ENCODE assay signal across 22 cellular contexts in genomic region chr4:163447481-163447880, GRCh38. TPM values are rescaled to one million over a fixed set of nuclear protein-coding genes. Genes with fewer than 3 reads are reported as not detected.
DNase-seq lines count a peak whose midpoint lies in the region; FAIRE-seq and TF ChIP-seq lines count a peak whose summit lies in the region.
"Had no signal": no experiment of that assay in that cellular context is flagged by ENCODE, and none has a peak within 500 bp of the region (broad histone marks: within the 10 kb centered on the region; RNA-seq: fewer than 3 reads in every experiment).

No MANE protein-coding gene starts in this region.

- H3K27ac ChIP-seq in SK-N-MC (peak overlapping the region; percentile 42; the same call in 1 of the 2 replicates), kidney (ENCODE audit: low read depth in 2 of 2, low read length in 2 of 2) (no peak overlapping the region), coronary artery (no peak overlapping the region)
- H3K27ac ChIP-seq: GM23248 had no signal

- H3K4me3 ChIP-seq in SK-N-MC = no peak overlapping the region
- H3K4me3 ChIP-seq in cardiac fibroblast (replicated peaks in 1 of 2; ENCODE audit: low read depth in 2 of 2, low read length in 2 of 2) = no peak overlapping the region
- H3K4me3 ChIP-seq in fibroblast of pulmonary artery (replicated peaks; ENCODE audit: low read depth, low read length) = no peak overlapping the region
- H3K4me3 ChIP-seq in kidney (ENCODE audit: low read length in 2 of 2) = no peak overlapping the region
- no peak overlapping the region for H3K4me3 ChIP-seq in coronary artery
- H3K4me3 ChIP-seq: GM23248, HAP-1 had no signal

- H3K9ac ChIP-seq in SK-N-MC (ENCODE audit: insufficient read length) (no peak overlapping the region), kidney (ENCODE audit: low read length in 2 of 2) (no peak overlapping the region)
- H3K9ac ChIP-seq: GM23248 had no signal

- TF ChIP-seq CTCF in cardiac fibroblast (IDR thresholded peaks at IDR 0.05; ENCODE audit: low read depth, low read length) = no peak
- no peak for TF ChIP-seq CTCF in fibroblast of pulmonary artery (IDR thresholded peaks at IDR 0.05; ENCODE audit: low read length, missing control alignments)
- no peak for TF ChIP-seq CTCF in kidney (IDR thresholded peaks at IDR 0.05; ENCODE audit: borderline replicate concordance, extremely low read depth, insufficient read depth)
- TF ChIP-seq CTCF in coronary artery (IDR thresholded peaks at IDR 0.05) = no peak

- no peaks in the 10 kb centered on the region for H3K4me1 ChIP-seq in kidney (ENCODE audit: control insufficient read depth in 1 of 2, insufficient read depth in 1 of 2, low read depth in 1 of 2, low read length in 2 of 2)
- H3K4me1 ChIP-seq: BE2C, HAP-1 had no signal

- FAIRE-seq in kidney (lab: Jason Lieb, UNC) = peak; percentile 86
- FAIRE-seq: A204.1, GM12892, GM18507, HTR-8/SVneo had no signal

- H3K9me3 ChIP-seq in SK-N-MC (ENCODE audit: low read depth, low read length) (no peaks in the 10 kb centered on the region), kidney (ENCODE audit: control insufficient read depth in 1 of 2, low read length in 2 of 2) (no peaks in the 10 kb centered on the region)
- H3K9me3 ChIP-seq: BE2C, HAP-1 had no signal

- intact Hi-C loops in kidney (cut with DNase I) = no loop called here

- H3K36me3 ChIP-seq in SK-N-MC (ENCODE audit: insufficient read depth, low read length) = no peaks in the 10 kb centered on the region
- H3K36me3 ChIP-seq in kidney (ENCODE audit: control insufficient read depth in 1 of 2, insufficient read depth in 2 of 2, low read length in 2 of 2) = no peaks in the 10 kb centered on the region
- H3K36me3 ChIP-seq: BE2C, HAP-1 had no signal

- DNase-seq in SK-N-MC (ENCODE audit: low read depth, low spot score) (no peak), cardiac fibroblast (ENCODE audit: low read depth in 2 of 2) (peak; percentile 30 to 57), fibroblast of pulmonary artery (ENCODE audit: low read depth) (peak; percentile 43), kidney (no peak), NCI-H1105 treated with DMSO at 0.1 percent for 48 hours (lab: John Stamatoyannopoulos, UW) (no peak), DMS 273 (lab: John Stamatoyannopoulos, UW; ENCODE audit: unreplicated experiment) (no peak), coronary artery (ENCODE audit: low spot score) (no peak)
- DNase-seq: ACHN; BE2C; C1 segment of cervical spinal cord; CD4-positive, CD25-positive, alpha-beta regulatory T cell; CD8-positive, alpha-beta memory T cell; COR-L47; GDM1; GM23248; IMR-90 had no signal

RNA-seq across cellular contexts. Expression of gene TKTL2, which starts 26.1 kb away (rescaled TPM):
- total RNA-seq in kidney = not detected
- polyA plus RNA-seq in kidney (ENCODE audit: insufficient read depth, low read depth, low replicate concordance) = not detected
- total RNA-seq: CD4-positive, CD25-positive, alpha-beta regulatory T cell; CD8-positive, alpha-beta memory T cell; GM23248; H4; IMR-90 had no signal
- polyA plus RNA-seq: CD4-positive, CD25-positive, alpha-beta regulatory T cell; CD8-positive, alpha-beta memory T cell; GM23248; IMR-90 had no signal

RNA-seq across cellular contexts. Expression of gene TMA16, which starts 47.0 kb away (rescaled TPM):
- 26.9 TPM for total RNA-seq in kidney
- 12.8 TPM for polyA plus RNA-seq in kidney (ENCODE audit: insufficient read depth, low read depth, low replicate concordance)

Comparison
In these comparisons a context has a peak if more than half of its experiments do, and no peak if none do; other contexts are left out.
1. DNase-seq: peak in cardiac fibroblast (2 of 2) and fibroblast of pulmonary artery (single experiment); none in SK-N-MC (single experiment), kidney (single experiment), NCI-H1105 treated with DMSO at 0.1 percent for 48 hours (single experiment), DMS 273 (single experiment) and coronary artery (single experiment).